ENCODE assay signal across 8 cellular contexts in the genomic region with DNA sequence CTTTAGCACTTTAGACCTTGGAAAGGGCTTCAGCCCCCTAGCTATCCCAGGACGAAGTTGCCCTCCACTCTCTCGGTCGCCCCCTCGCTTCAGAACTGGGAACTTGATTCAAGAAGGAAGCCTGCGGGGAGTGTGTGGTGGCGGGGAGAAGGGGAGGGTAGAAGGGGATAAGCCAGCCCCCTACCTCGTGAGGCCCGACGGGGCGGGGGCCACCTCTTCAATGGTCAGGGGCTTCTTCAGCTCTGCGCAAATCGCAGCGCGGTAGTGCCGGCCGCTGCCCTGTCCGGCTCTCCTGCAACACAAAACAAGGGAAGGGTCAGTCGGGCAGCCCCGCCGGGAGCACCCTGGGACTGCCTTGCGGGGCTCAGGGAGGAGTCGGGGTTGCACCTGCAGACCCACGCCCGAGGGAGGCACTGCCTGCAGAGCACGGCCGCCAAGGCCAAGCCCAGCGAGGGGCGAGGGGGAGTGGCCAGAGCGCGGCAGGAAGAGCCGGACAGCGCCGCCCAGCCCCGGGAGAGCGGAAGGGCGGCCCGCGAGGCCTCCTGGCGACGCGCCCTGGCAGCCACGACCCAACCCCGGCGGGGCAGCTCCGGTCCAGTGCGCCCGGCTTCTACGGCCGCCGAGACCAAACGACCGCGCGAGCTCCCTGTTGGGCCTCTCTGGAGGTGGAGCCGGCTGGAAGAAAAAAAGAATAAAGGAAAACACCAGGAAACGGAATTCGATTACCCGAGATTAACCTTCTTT. TPM values are rescaled to one million over a fixed set of nuclear protein-coding genes. Genes with fewer than 3 reads are reported as not detected.
DNase-seq lines count a peak whose midpoint lies in the region; ATAC-seq, FAIRE-seq and TF ChIP-seq lines count a peak whose summit lies in the region.

No MANE protein-coding gene starts in this region.

- peaks cover 13% of the 10 kb centered on the region for H3K27me3 Mint-ChIP-seq in activated CD8-positive, alpha-beta T cell treated with anti-CD3 and anti-CD28 coated beads for 36 hours

- intact Hi-C loops in activated CD8-positive, alpha-beta T cell treated with anti-CD3 and anti-CD28 coated beads for 36 hours (cut with micrococcal nuclease), result no loop called here

- peaks cover 0 to 6% of the 10 kb centered on the region in 2 donors for H3K4me1 ChIP-seq in small intestine (ENCODE audit: control insufficient read depth in 2 of 2, insufficient read depth in 1 of 2, low read depth in 1 of 2, low read length in 1 of 2)

- peaks cover 9% of the 10 kb centered on the region for H3K9me3 Mint-ChIP-seq in activated CD8-positive, alpha-beta T cell treated with anti-CD3 and anti-CD28 coated beads for 36 hours

- H3K4me3 Mint-ChIP-seq in activated CD8-positive, alpha-beta T cell treated with anti-CD3 and anti-CD28 coated beads for 36 hours, result no peak overlapping the region

- no peak overlapping the region for H3K27ac Mint-ChIP-seq in activated CD8-positive, alpha-beta T cell treated with anti-CD3 and anti-CD28 coated beads for 36 hours

- FAIRE-seq in small intestine (lab: Jason Lieb, UNC), result no peak

- 1 to 10% (median 3%) methylated on average over 56 to 58 of the region's 58 CpGs for WGBS in small intestine, 3 donors

- DNase-seq in DMS53 (lab: John Stamatoyannopoulos, UW), result peak; percentile 92
- peak; percentile 62 for DNase-seq in NB4 (ENCODE audit: low read depth)
- DNase-seq in dermis blood vessel endothelial cell, result peak; percentile 84
- DNase-seq in kidney glomerular epithelial cell (lab: John Stamatoyannopoulos, UW), result peak; percentile 71
- DNase-seq in small intestine, result peak; percentile 85
- no peak for DNase-seq in T-helper 1 cell
- no peak for DNase-seq in activated CD8-positive, alpha-beta T cell treated with anti-CD3 and anti-CD28 coated beads for 36 hours

- H3K4me3 ChIP-seq in NB4 (ENCODE audit: low read depth, low read length), result peak overlapping the region; percentile 19
- H3K4me3 ChIP-seq in small intestine (ENCODE audit: low read depth in 1 of 2, low read length in 2 of 2), result peak overlapping the region; percentile 51 to 72

- H3K27me3 ChIP-seq in small intestine (ENCODE audit: control insufficient read depth in 2 of 2, insufficient read depth in 2 of 2, low read length in 2 of 2), result no peaks in the 10 kb centered on the region

- peaks cover 0 to 2% of the 10 kb centered on the region in 2 donors for H3K36me3 ChIP-seq in small intestine (ENCODE audit: control insufficient read depth in 2 of 2, insufficient read depth in 2 of 2, low read length in 2 of 2)

- no peak for TF ChIP-seq CTCF in NB4 (IDR thresholded peaks at IDR 0.05; ENCODE audit: low read depth, low read length)
- TF ChIP-seq CTCF in activated CD8-positive, alpha-beta T cell treated with anti-CD3 and anti-CD28 coated beads for 36 hours (IDR thresholded peaks at IDR 0.05), result no peak

- ATAC-seq in activated CD8-positive, alpha-beta T cell treated with anti-CD3 and anti-CD28 coated beads for 36 hours, result no peak
- ATAC-seq in HG02973 (IDR thresholded peaks at IDR 0.05; ENCODE audit: unreplicated experiment), result no peak

- CTCF ChIA-PET in activated CD8-positive, alpha-beta T cell treated with anti-CD3 and anti-CD28 coated beads for 36 hours (lab: Charles Lee), result no interaction called here

- no peaks in the 10 kb centered on the region for H3K36me3 Mint-ChIP-seq in activated CD8-positive, alpha-beta T cell treated with anti-CD3 and anti-CD28 coated beads for 36 hours (ENCODE audit: low read depth)

- no peaks in the 10 kb centered on the region for H3K9me3 ChIP-seq in small intestine (ENCODE audit: control insufficient read depth, low read depth)

- H3K4me1 Mint-ChIP-seq in activated CD8-positive, alpha-beta T cell treated with anti-CD3 and anti-CD28 coated beads for 36 hours (ENCODE audit: low read depth), result no peaks in the 10 kb centered on the region

- H3K27ac ChIP-seq in small intestine (ENCODE audit: low read depth in 1 of 2, low read length in 1 of 2), result peak overlapping the region; percentile 38 to 77

- no peak for TF ChIP-seq POLR2A in NB4 (IDR thresholded peaks at IDR 0.05; ENCODE audit: extremely low read depth, insufficient read length)

- POLR2A ChIA-PET in activated CD8-positive, alpha-beta T cell treated with anti-CD3 and anti-CD28 coated beads for 36 hours (lab: Charles Lee), result interaction anchor here (0.7 kb wide), 1 partner anchor 107 kb away, joined by 3 read pairs; no protein-coding TSS in a partner anchor

RNA-seq across cellular contexts. Expression of gene RASAL2, which starts 56.2 kb away (rescaled TPM):
- 32.2 and 35.4 TPM in 2 replicates for total RNA-seq in dermis blood vessel endothelial cell
- polyA plus RNA-seq in small intestine, result 1 to 10 TPM; 1.8 to 4.3 (median 2.4) TPM
- not detected for total RNA-seq in activated CD8-positive, alpha-beta T cell treated with anti-CD3 and anti-CD28 coated beads for 36 hours

Comparison
In these comparisons a context has a peak if more than half of its experiments do, and no peak if none do; other contexts are left out.
1. DNase-seq: peak in DMS53 (single experiment), NB4 (single experiment), dermis blood vessel endothelial cell (single experiment), kidney glomerular epithelial cell (single experiment) and small intestine (single experiment); none in T-helper 1 cell (0 of 5) and activated CD8-positive, alpha-beta T cell treated with anti-CD3 and anti-CD28 coated beads for 36 hours (single experiment).
2. RNA of gene RASAL2, which starts 56.2 kb away (total RNA-seq): 32.2 to 35.4 TPM in dermis blood vessel endothelial cell; not detected in activated CD8-positive, alpha-beta T cell treated with anti-CD3 and anti-CD28 coated beads for 36 hours; every median in the first group is over 10 times any median in the second.